In the genomic region with DNA sequence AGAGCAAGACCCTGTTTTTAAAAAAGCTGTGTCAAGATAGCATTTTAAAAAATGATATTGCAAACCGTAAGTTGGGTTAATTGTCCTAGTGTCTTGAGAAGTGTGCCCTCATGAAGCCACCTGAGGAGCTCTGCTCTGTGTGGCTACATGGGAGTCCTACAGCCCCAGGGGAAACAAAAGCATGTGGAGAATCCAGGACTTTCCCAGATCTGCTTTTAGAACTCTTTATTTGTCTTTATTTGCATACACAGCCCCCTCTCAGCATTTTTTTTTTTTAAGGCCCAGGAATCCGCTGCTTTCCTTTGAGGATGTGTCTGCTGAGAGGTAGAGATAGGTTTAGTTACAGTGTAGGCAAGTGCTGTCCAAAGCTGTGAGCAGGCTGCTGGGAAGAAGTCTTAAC, we compare ENCODE assay signal across 24 cellular contexts.
"Had no signal": no experiment of that assay in that cellular context is flagged by ENCODE, and none has a peak within 500 bp of the region (broad histone marks: within the 10 kb centered on the region; RNA-seq: fewer than 3 reads in every experiment).

No MANE protein-coding gene starts in this region.

- H2AFZ ChIP-seq: hepatocyte, parathyroid adenoma had no signal

- H3K4me2 ChIP-seq: hepatocyte had no signal

- H3K27ac Mint-ChIP-seq: endodermal cell; naive thymus-derived CD8-positive, alpha-beta T cell; progenitor cell of endocrine pancreas; stimulated activated naive B cell treated with anti-CD40 and anti-IgM and Interleukin-4, amounts not matched to agents 10 μg/mL and 1 μg/mL and 100 μg/mL, for 72 hours; stimulated activated naive CD8-positive, alpha-beta T cell treated with anti-CD3 and anti-CD28 coated beads, Interleukin-15, Interleukin-2, amounts not matched to agents 100 ng/mL and 50 ng/mL, for 24 hours had no signal

- H3K36me3 Mint-ChIP-seq: naive thymus-derived CD8-positive, alpha-beta T cell; stimulated activated naive B cell treated with anti-CD40 and anti-IgM and Interleukin-4, amounts not matched to agents 10 μg/mL and 1 μg/mL and 100 μg/mL, for 72 hours had no signal

- H3K4me3 ChIP-seq: dorsolateral prefrontal cortex, gastrocnemius medialis, heart left ventricle, hepatocyte, left lung, right lobe of liver, thoracic aorta, tibial nerve, upper lobe of right lung, uterus had no signal

- H3K9ac ChIP-seq: parathyroid adenoma had no signal

- H3K79me2 ChIP-seq: hepatocyte, parathyroid adenoma had no signal

- ATAC-seq: gastrocnemius medialis; heart left ventricle; left cardiac atrium; left lung; naive thymus-derived CD8-positive, alpha-beta T cell; right lobe of liver; stimulated activated naive B cell treated with anti-CD40 and anti-IgM and Interleukin-4, amounts not matched to agents 10 μg/mL and 1 μg/mL and 100 μg/mL, for 72 hours; upper lobe of right lung had no signal

- H3K27me3 Mint-ChIP-seq: progenitor cell of endocrine pancreas had no signal

- H3K9me3 ChIP-seq: gastrocnemius medialis, heart left ventricle, left lung, neutrophil, right lobe of liver, thoracic aorta, tibial nerve, upper lobe of right lung, uterus had no signal

- H3K27ac ChIP-seq: dorsolateral prefrontal cortex, epithelial cell of prostate, gastrocnemius medialis, heart left ventricle, hepatocyte, left lung, neutrophil, parathyroid adenoma, right lobe of liver, thoracic aorta, tibial nerve, upper lobe of right lung, uterus had no signal

- H3K4me3 Mint-ChIP-seq: endodermal cell; naive thymus-derived CD8-positive, alpha-beta T cell; stimulated activated naive B cell treated with anti-CD40 and anti-IgM and Interleukin-4, amounts not matched to agents 10 μg/mL and 1 μg/mL and 100 μg/mL, for 72 hours; stimulated activated naive CD8-positive, alpha-beta T cell treated with anti-CD3 and anti-CD28 coated beads, Interleukin-15, Interleukin-2, amounts not matched to agents 100 ng/mL and 50 ng/mL, for 24 hours had no signal

- H3K27me3 ChIP-seq: dorsolateral prefrontal cortex, gastrocnemius medialis, heart left ventricle, hepatocyte, left lung, neutrophil, right lobe of liver, tibial nerve, upper lobe of right lung, uterus had no signal

- H3K4me1 Mint-ChIP-seq: naive thymus-derived CD8-positive, alpha-beta T cell; stimulated activated naive B cell treated with anti-CD40 and anti-IgM and Interleukin-4, amounts not matched to agents 10 μg/mL and 1 μg/mL and 100 μg/mL, for 72 hours had no signal

- DNase-seq: dorsolateral prefrontal cortex; effector CD4-positive, alpha-beta T cell; endodermal cell; foreskin fibroblast; gastrocnemius medialis; heart left ventricle; left cardiac atrium; left lung; naive thymus-derived CD8-positive, alpha-beta T cell; right lobe of liver; small intestine; stimulated activated CD4-positive, alpha-beta T cell treated with anti-CD3 and anti-CD28 coated beads, Interleukin-15, amount 100 ng/mL, for 24 hours; stimulated activated CD4-positive, alpha-beta T cell treated with anti-CD3 and anti-CD28 coated beads, Interleukin-2, amount 100 ng/mL, for 48 hours; stimulated activated naive B cell treated with anti-CD40 and anti-IgM and Interleukin-4, amounts not matched to agents 10 μg/mL and 1 μg/mL and 100 μg/mL, for 72 hours; upper lobe of right lung; uterus had no signal

- H3K4me1 ChIP-seq: left lung, parathyroid adenoma, right lobe of liver, upper lobe of right lung, uterus had no signal

- H3K36me3 ChIP-seq: gastrocnemius medialis, heart left ventricle, left lung, neutrophil, right lobe of liver, thoracic aorta, tibial nerve, upper lobe of right lung, uterus had no signal

- H3K9me3 Mint-ChIP-seq: endodermal cell; stimulated activated naive B cell treated with anti-CD40 and anti-IgM and Interleukin-4, amounts not matched to agents 10 μg/mL and 1 μg/mL and 100 μg/mL, for 72 hours; stimulated activated naive CD8-positive, alpha-beta T cell treated with anti-CD3 and anti-CD28 coated beads, Interleukin-15, Interleukin-2, amounts not matched to agents 100 ng/mL and 50 ng/mL, for 24 hours had no signal
